Comparison of ENCODE assay signal across 8 cellular contexts in genomic region chr15:58410353-58410752, GRCh38. TPM values are rescaled to one million over a fixed set of nuclear protein-coding genes. Genes with fewer than 3 reads are reported as not detected.
DNase-seq lines count a peak whose midpoint lies in the region; ATAC-seq and TF ChIP-seq lines count a peak whose summit lies in the region.

No MANE protein-coding gene starts in this region.

- H3K27me3 Mint-ChIP-seq in natural killer cell treated with Interleukin-12 subunit alpha and Interleukin-12 subunit beta and Interleukin-15 and Interleukin-18, amount 100 ng/mL, for 72 hours: no peaks in the 10 kb centered on the region

- H3K27ac Mint-ChIP-seq in natural killer cell treated with Interleukin-12 subunit alpha and Interleukin-12 subunit beta and Interleukin-15 and Interleukin-18, amount 100 ng/mL, for 72 hours: peak overlapping the region; percentile 80 to 98

- POLR2A ChIA-PET in HEK293T (lab: Yijun Ruan, JAX): no interaction called here

- H3K4me3 Mint-ChIP-seq in natural killer cell treated with Interleukin-12 subunit alpha and Interleukin-12 subunit beta and Interleukin-15 and Interleukin-18, amount 100 ng/mL, for 72 hours: peak overlapping the region; percentile 88

- DNase-seq in AG10803 (ENCODE audit: low read depth) (peak; percentile 69), NCI-H2196 treated with DMSO at 0.1 percent for 48 hours (lab: John Stamatoyannopoulos, UW; ENCODE audit: unreplicated experiment) (peak; percentile 7), NCI-H2081 (lab: John Stamatoyannopoulos, UW) (no peak), HEK293T (ENCODE audit: extremely low spot score) (no peak), NCI-H146 (lab: John Stamatoyannopoulos, UW) (no peak)
- DNase-seq in activated naive CD8-positive, alpha-beta T cell treated with anti-CD3 and anti-CD28 coated beads, Interleukin-2, amount 50 U/mL, for 16 hours (ENCODE audit: low read depth, low spot score): peak; percentile 11
- DNase-seq in natural killer cell treated with Interleukin-12 subunit alpha and Interleukin-12 subunit beta and Interleukin-15 and Interleukin-18, amount 100 ng/mL, for 72 hours (ENCODE audit: low spot score): no peak

- no peaks in the 10 kb centered on the region for H3K36me3 Mint-ChIP-seq in natural killer cell treated with Interleukin-12 subunit alpha and Interleukin-12 subunit beta and Interleukin-15 and Interleukin-18, amount 100 ng/mL, for 72 hours

- peak; percentile 58 to 66 for ATAC-seq in natural killer cell treated with Interleukin-12 subunit alpha and Interleukin-12 subunit beta and Interleukin-15 and Interleukin-18, amount 100 ng/mL, for 72 hours
- ATAC-seq in HG03025 (IDR thresholded peaks at IDR 0.05; ENCODE audit: low FRiP score, unreplicated experiment): no peak

- CTCF ChIA-PET in HEK293T (lab: Yijun Ruan, JAX): no interaction called here

- no peaks in the 10 kb centered on the region for H3K9me3 Mint-ChIP-seq in natural killer cell treated with Interleukin-12 subunit alpha and Interleukin-12 subunit beta and Interleukin-15 and Interleukin-18, amount 100 ng/mL, for 72 hours

- peaks cover 10 to 11% of the 10 kb centered on the region in 2 donors for H3K4me1 Mint-ChIP-seq in natural killer cell treated with Interleukin-12 subunit alpha and Interleukin-12 subunit beta and Interleukin-15 and Interleukin-18, amount 100 ng/mL, for 72 hours (ENCODE audit: low read depth in 2 of 2)

- no peak for TF ChIP-seq CTCF in AG10803 (conservative IDR thresholded peaks at IDR 0.05; ENCODE audit: low read length)

- peak overlapping the region; percentile 59 for H3K4me3 ChIP-seq in AG10803 (ENCODE audit: low read length)

TF ChIP-seq in HEK293T, 16 proteins besides CTCF, POLR2A, EP300 and RAD21:
- TF ChIP-seq FOXK2 (IDR thresholded peaks at IDR 0.05) (no peak), HDGF (IDR thresholded peaks at IDR 0.05; ENCODE audit: borderline replicate concordance) (no peak), LEF1 (IDR thresholded peaks at IDR 0.05; ENCODE audit: borderline replicate concordance) (no peak), SUZ12 (IDR thresholded peaks at IDR 0.05) (no peak), L3MBTL2 (conservative IDR thresholded peaks at IDR 0.05) (no peak), BHLHE40 (IDR thresholded peaks at IDR 0.05; ENCODE audit: borderline replicate concordance) (no peak), FOXA1 (IDR thresholded peaks at IDR 0.05) (no peak), TARDBP (IDR thresholded peaks at IDR 0.05) (no peak), ZNF384 (IDR thresholded peaks at IDR 0.05) (no peak), PKNOX1 (IDR thresholded peaks at IDR 0.05) (no peak), ELF4 (IDR thresholded peaks at IDR 0.05) (no peak), CTBP1 (IDR thresholded peaks at IDR 0.05; ENCODE audit: borderline replicate concordance) (no peak), FOXM1 (IDR thresholded peaks at IDR 0.05; ENCODE audit: borderline replicate concordance) (no peak), NFRKB (IDR thresholded peaks at IDR 0.05) (no peak), ARNT (IDR thresholded peaks at IDR 0.05) (no peak), SP1 (IDR thresholded peaks at IDR 0.05) (no peak)

RNA-seq across cellular contexts. Expression of gene LIPC, which starts 21.4 kb away (rescaled TPM):
- total RNA-seq in natural killer cell treated with Interleukin-12 subunit alpha and Interleukin-12 subunit beta and Interleukin-15 and Interleukin-18, amount 100 ng/mL, for 72 hours: 1 to 10 TPM in 1 of 2 donors, under 1 TPM in 1; 0.69 to 1.5 TPM

Comparison
In these comparisons a context has a peak if more than half of its experiments do, and no peak if none do; other contexts are left out.
1. DNase-seq: peak in AG10803 (single experiment), NCI-H2196 treated with DMSO at 0.1 percent for 48 hours (single experiment) and activated naive CD8-positive, alpha-beta T cell treated with anti-CD3 and anti-CD28 coated beads, Interleukin-2, amount 50 U/mL, for 16 hours (single experiment); none in natural killer cell treated with Interleukin-12 subunit alpha and Interleukin-12 subunit beta and Interleukin-15 and Interleukin-18, amount 100 ng/mL, for 72 hours (single experiment), NCI-H2081 (0 of 2), HEK293T (single experiment) and NCI-H146 (single experiment).